1 cellular context compared by ENCODE assay signal in genomic region chr10:132866601-132867381, GRCh38.
TF ChIP-seq lines count a peak whose summit lies in the region.

No MANE protein-coding gene starts in this region.

TF ChIP-seq in H1, 55 proteins besides CTCF, POLR2A, EP300 and RAD21:
- no peak for TF ChIP-seq SP2 (IDR thresholded peaks at IDR 0.05; ENCODE audit: low read length)
- no peak for TF ChIP-seq RFX5 (IDR thresholded peaks at IDR 0.05; ENCODE audit: borderline replicate concordance, low read depth, low read length)
- TF ChIP-seq EZH2 (IDR thresholded peaks at IDR 0.05; ENCODE audit: low read depth, low read length, severe bottlenecking), result no peak
- no peak for TF ChIP-seq TCF12 (IDR thresholded peaks at IDR 0.05; ENCODE audit: low read depth, low read length)
- TF ChIP-seq KDM4A (IDR thresholded peaks at IDR 0.05; ENCODE audit: low read depth, low read length, severe bottlenecking), result no peak
- TF ChIP-seq GTF2F1 (IDR thresholded peaks at IDR 0.05; ENCODE audit: borderline replicate concordance, low read depth, low read length), result no peak
- no peak for TF ChIP-seq RBBP5 (IDR thresholded peaks at IDR 0.05; ENCODE audit: borderline replicate concordance, low read depth, low read length)
